15 cellular contexts compared by ENCODE assay signal in genomic region chr19:47023448-47023794, GRCh38. TPM values are rescaled to one million over a fixed set of nuclear protein-coding genes. Genes with fewer than 3 reads are reported as not detected.
DNase-seq lines count a peak whose midpoint lies in the region; ATAC-seq and TF ChIP-seq lines count a peak whose summit lies in the region.
"Had no signal": no experiment of that assay in that cellular context is flagged by ENCODE, and none has a peak within 500 bp of the region (broad histone marks: within the 10 kb centered on the region; RNA-seq: fewer than 3 reads in every experiment).

No MANE protein-coding gene starts in this region.

- H2AK5ac ChIP-seq in H9 (ENCODE audit: insufficient read length, low read length) (no peak overlapping the region), trophoblast cell (ENCODE audit: low read length) (no peak overlapping the region)

- H3K4me2 ChIP-seq in H9 (ENCODE audit: insufficient read depth, insufficient read length, low read length) (peak overlapping the region; percentile 61), trophoblast cell (ENCODE audit: low read length) (no peak overlapping the region)

- H2AFZ ChIP-seq in H9 (ENCODE audit: low read length) (no peak overlapping the region), trophoblast cell (ENCODE audit: insufficient read depth, low read length, poor library complexity) (no peak overlapping the region)

- no peaks in the 10 kb centered on the region for H4K20me1 ChIP-seq in H9 (ENCODE audit: control insufficient read depth, insufficient read depth, insufficient read length)

- H3K4me1 ChIP-seq in H9 (ENCODE audit: insufficient read depth, low read length) (0 out of 2 replicates have a peak, but pooled peaks cover 2% of the 10 kb centered on the region), Panc1 (ENCODE audit: control insufficient read depth, insufficient read depth, low read length) (peaks cover 8% of the 10 kb centered on the region), trophoblast cell (ENCODE audit: control insufficient read depth in 1 of 2, insufficient read depth in 2 of 2, low read length in 2 of 2) (peaks cover 5 to 15% of the 10 kb centered on the region in 2 experiments)

- BruUV-seq in Calu3 (replicated peaks; lab: Mats Ljungman, UMichigan) (no TSS peak), Panc1 (replicated peaks; lab: Mats Ljungman, UMichigan) (no TSS peak)

- peak overlapping the region; percentile 39 for H3K4me3 Mint-ChIP-seq in Calu3 (ENCODE audit: low read depth, unreplicated experiment)
- H3K4me3 Mint-ChIP-seq in H9 = peak overlapping the region; percentile 36 to 75
- H3K4me3 Mint-ChIP-seq in chondrocyte (ENCODE audit: unreplicated experiment) = no peak overlapping the region
- H3K4me3 Mint-ChIP-seq: B cell; central memory CD8-positive, alpha-beta T cell had no signal

- intact Hi-C loops in Calu3 (cut with micrococcal nuclease; ENCODE audit: unreplicated experiment) (no loop called here), Panc1 (cut with micrococcal nuclease; ENCODE audit: unreplicated experiment) (no loop called here)

- H2BK5ac ChIP-seq in H9 (ENCODE audit: insufficient read length, low read length) (no peak overlapping the region), trophoblast cell (ENCODE audit: low read depth, low read length, poor library complexity) (no peak overlapping the region)

- ATAC-seq in Panc1 = 0 out of 2 replicates have a peak, but pooled peaks have one; percentile 22
- ATAC-seq: left ventricle myocardium superior had no signal

- H4K91ac ChIP-seq in H9 (ENCODE audit: insufficient read length, low read depth, low read length) = no peak overlapping the region
- H4K91ac ChIP-seq in trophoblast cell (ENCODE audit: low read depth, low read length) = no peak overlapping the region

- H3K36me3 Mint-ChIP-seq in Calu3 (ENCODE audit: insufficient read depth, unreplicated experiment) (peaks cover 19% of the 10 kb centered on the region), H9 (ENCODE audit: insufficient read depth in 1 of 3, low read depth in 3 of 3) (peaks cover 0 to 4% (median 4%) of the 10 kb centered on the region in 3 experiments; a peak in 4 of 7 replicates), chondrocyte (ENCODE audit: low read depth) (peaks cover 2% of the 10 kb centered on the region)

- H3K14ac ChIP-seq in H9 (ENCODE audit: insufficient read depth, low read length) (no peak overlapping the region), trophoblast cell (ENCODE audit: low read length) (no peak overlapping the region)

- no peak overlapping the region for H4K5ac ChIP-seq in H9 (ENCODE audit: insufficient read length, low read depth, low read length)

- H3T11ph ChIP-seq in H9 (ENCODE audit: low read length) = no peak overlapping the region

- no peak overlapping the region for H4K8ac ChIP-seq in H9 (replicated peaks; ENCODE audit: insufficient read length, low read depth, low read length)
- H4K8ac ChIP-seq in trophoblast cell (ENCODE audit: low read depth, low read length) = no peak overlapping the region

- no peaks in the 10 kb centered on the region for H3K79me2 ChIP-seq in H9 (ENCODE audit: insufficient read depth, low read length)
- no peaks in the 10 kb centered on the region for H3K79me2 ChIP-seq in trophoblast cell (ENCODE audit: control insufficient read depth, insufficient read depth, low read length, poor library complexity)

- TF ChIP-seq CTCF in Calu3 (IDR thresholded peaks at IDR 0.05; ENCODE audit: unreplicated experiment) (no peak), H9 (conservative IDR thresholded peaks at IDR 0.05) (no peak), Panc1 (IDR thresholded peaks at IDR 0.05) (no peak), RWPE1 (conservative IDR thresholded peaks at IDR 0.05; ENCODE audit: low read depth) (no peak), chondrocyte (IDR thresholded peaks at IDR 0.05) (no peak)

- DNase-seq in Calu3 (no peak), H9 (no peak), Panc1 (ENCODE audit: low read depth, low spot score) (no peak), RWPE1 (ENCODE audit: low spot score) (no peak), chondrocyte (ENCODE audit: low spot score) (no peak), trophoblast cell (no peak)
- DNase-seq: activated CD4-positive, alpha-beta T cell treated with anti-CD3 and anti-CD28 coated beads for 48 hours; activated effector memory CD4-positive, alpha-beta T cell treated with anti-CD3 and anti-CD28 coated beads, Interleukin-2, amount 50 U/mL, for 16 hours; amygdala; left ventricle myocardium superior had no signal

- H3K18ac ChIP-seq in H9 (ENCODE audit: insufficient read length, low read depth, low read length) (no peak overlapping the region), trophoblast cell (ENCODE audit: low read length) (no peak overlapping the region)

- in situ Hi-C loops in Panc1 (cut with HindIII; ENCODE audit: low pct_unique_long_range_greater_than_20kb, low sequenced_read_pairs) = no loop called here

- H3K9me3 Mint-ChIP-seq in Calu3 (ENCODE audit: low read depth, unreplicated experiment) = no peaks in the 10 kb centered on the region
- no peaks in the 10 kb centered on the region for H3K9me3 Mint-ChIP-seq in H9
- H3K9me3 Mint-ChIP-seq in chondrocyte (ENCODE audit: low read depth) = no peaks in the 10 kb centered on the region
- H3K9me3 Mint-ChIP-seq: central memory CD8-positive, alpha-beta T cell had no signal

- no peak overlapping the region for H3K56ac ChIP-seq in H9 (ENCODE audit: insufficient read length, low read depth, low read length)

- no peaks in the 10 kb centered on the region for H3K4me1 Mint-ChIP-seq in Calu3 (ENCODE audit: low read depth, unreplicated experiment)
- peaks cover 18 to 27% of the 10 kb centered on the region in 2 experiments for H3K4me1 Mint-ChIP-seq in H9
- peaks cover 8% of the 10 kb centered on the region for H3K4me1 Mint-ChIP-seq in chondrocyte (ENCODE audit: low read depth)

- no peak overlapping the region for H4K12ac ChIP-seq in trophoblast cell (ENCODE audit: low read depth, low read length)

- H3K36me3 ChIP-seq in Panc1 (ENCODE audit: control insufficient read depth, insufficient read depth, low read length) (no peaks in the 10 kb centered on the region), trophoblast cell (ENCODE audit: control insufficient read depth in 1 of 2, insufficient read depth in 2 of 2, low read length in 2 of 2) (no peaks in the 10 kb centered on the region)

- peaks cover 21% of the 10 kb centered on the region for H3K23me2 ChIP-seq in H9 (ENCODE audit: insufficient read length, low read depth, low read length, poor library complexity, severe bottlenecking)

- H3K27ac Mint-ChIP-seq in Calu3 (ENCODE audit: unreplicated experiment) (no peak overlapping the region), H9 (no peak overlapping the region), chondrocyte (ENCODE audit: unreplicated experiment) (no peak overlapping the region)
- H3K27ac Mint-ChIP-seq: B cell, IgD-negative memory B cell had no signal

- CTCF ChIA-PET in Calu3 (lab: Charles Lee) = interaction anchor here (1.4 kb wide), 1 partner anchor 11 kb away, joined by 7 read pairs; no protein-coding TSS in a partner anchor
- CTCF ChIA-PET in Panc1 (lab: Charles Lee) = no interaction called here
- CTCF ChIA-PET in RWPE1 (lab: Yijun Ruan, JAX) = interaction anchor here (0.6 to 4.2 kb wide), 4 partner anchors 8 to 224 kb away, joined by 3 to 16 read pairs (median 3); no protein-coding TSS in a partner anchor

- H3K9ac ChIP-seq in H9 (ENCODE audit: extremely low read depth, insufficient read length, low read length) = no peak overlapping the region
- no peak overlapping the region for H3K9ac ChIP-seq in trophoblast cell (ENCODE audit: low read length)

- H2BK12ac ChIP-seq in H9 (ENCODE audit: insufficient read length, low read depth, low read length) (no peak overlapping the region), trophoblast cell (ENCODE audit: low read length) (no peak overlapping the region)

- POLR2A ChIA-PET in Panc1 (lab: Charles Lee) (interaction anchor here (0.6 kb wide), 1 partner anchor 10 kb away, joined by 3 read pairs; no protein-coding TSS in a partner anchor), RWPE1 (lab: Yijun Ruan, JAX; ENCODE audit: low non-redundant PET) (no interaction called here)

- H3K9me3 ChIP-seq in H9 (ENCODE audit: control insufficient read depth, low read depth, low read length) (no peaks in the 10 kb centered on the region), Panc1 (ENCODE audit: control insufficient read depth, insufficient read depth, low read depth, low read length) (no peaks in the 10 kb centered on the region), iPS-18c (ENCODE audit: control insufficient read depth, insufficient read depth, low read length) (peaks cover 2% of the 10 kb centered on the region), trophoblast cell (ENCODE audit: insufficient read depth, low read depth, low read length) (peaks cover 3% of the 10 kb centered on the region)

- H3K4me3 ChIP-seq in Panc1 (ENCODE audit: low read depth in 2 of 2, low read length in 2 of 2) (peak overlapping the region in 1 of 2 experiments; percentile 26; a peak in 1 of 4 replicates), iPS-18c (ENCODE audit: insufficient read depth, low read depth, low read length) (peak overlapping the region; percentile 44), trophoblast cell (ENCODE audit: low read depth, low read length) (no peak overlapping the region)
- H3K4me3 ChIP-seq: skin epidermis had no signal

- no peak overlapping the region for H2BK15ac ChIP-seq in H9 (ENCODE audit: low read depth, low read length)

- no peak overlapping the region for H3K4ac ChIP-seq in H9 (ENCODE audit: low read depth, low read length)
- no peak overlapping the region for H3K4ac ChIP-seq in trophoblast cell (ENCODE audit: low read depth, low read length)

- H3K27me3 ChIP-seq in H9 (ENCODE audit: insufficient read depth, low read length) (peaks cover 42% of the 10 kb centered on the region), Panc1 (ENCODE audit: control insufficient read depth, insufficient read depth, low read length) (no peaks in the 10 kb centered on the region), trophoblast cell (ENCODE audit: insufficient read depth, low read length) (peaks cover 46% of the 10 kb centered on the region)

- H3K27me3 Mint-ChIP-seq in Calu3 (ENCODE audit: unreplicated experiment) (peaks cover 87% of the 10 kb centered on the region), H9 (ENCODE audit: low read depth) (peaks cover 90% of the 10 kb centered on the region), chondrocyte (ENCODE audit: low read depth) (peaks cover 29% of the 10 kb centered on the region)

- H3K23ac ChIP-seq in H9 (ENCODE audit: insufficient read length, low read depth, low read length) = no peak overlapping the region
- no peak overlapping the region for H3K23ac ChIP-seq in trophoblast cell (ENCODE audit: low read length)

- H2BK120ac ChIP-seq in H9 (ENCODE audit: low read depth, low read length, poor library complexity, severe bottlenecking) (no peak overlapping the region), trophoblast cell (ENCODE audit: insufficient read depth, low read length, poor library complexity) (no peak overlapping the region)

- no peak overlapping the region for H3K27ac ChIP-seq in H9 (ENCODE audit: insufficient read length, low read depth, low read length)
- no peak overlapping the region for H3K27ac ChIP-seq in Panc1 (ENCODE audit: low read length)
- H3K27ac ChIP-seq in RWPE1 = no peak overlapping the region
- no peak overlapping the region for H3K27ac ChIP-seq in trophoblast cell (ENCODE audit: low read depth, low read length)
- H3K27ac ChIP-seq: skin epidermis had no signal

- no peaks in the 10 kb centered on the region for H3K79me1 ChIP-seq in H9 (ENCODE audit: insufficient read depth, low read depth, low read length, poor library complexity, severe bottlenecking)
- H3K79me1 ChIP-seq in trophoblast cell (ENCODE audit: low read length) = no peaks in the 10 kb centered on the region

- no CpG with 5 or more reads among the region's 7 CpGs for WGBS in H9 (ENCODE audit: extremely low coverage, insufficient read length, low lambda C conversion rate)
- no CpG with 5 or more reads among the region's 7 CpGs for WGBS in trophoblast cell (ENCODE audit: extremely low coverage, insufficient coverage, insufficient read length)

- no peak overlapping the region for H2BK20ac ChIP-seq in H9 (ENCODE audit: low read depth, low read length, poor library complexity, severe bottlenecking)

RNA-seq across cellular contexts. Expression of gene NPAS1, which starts 3.8 kb away (rescaled TPM):
- total RNA-seq in Calu3 (2022) = 1.2 and 2.9 TPM in 2 replicates
- 17.8 and 20.0 TPM in 2 replicates for total RNA-seq in H9 (2021)
- 3.6 TPM for total RNA-seq in Panc1 (2021; ENCODE audit: unreplicated experiment)
- polyA plus RNA-seq in Panc1 (2012; ENCODE audit: insufficient read length) = 3.2 TPM
- 1.0 to 1.8 TPM (median 1.7 TPM) in 3 replicates for total RNA-seq in chondrocyte
- polyA plus RNA-seq in trophoblast cell (2013) = 0.43 and 0.53 TPM in 2 replicates

RNA-seq across cellular contexts. Expression of gene TMEM160, which starts 25.0 kb away (rescaled TPM):
- 55.7 and 61.5 TPM in 2 replicates for total RNA-seq in Calu3 (2022)
- 65.1 and 66.9 TPM in 2 replicates for total RNA-seq in H9 (2021)
- 41.8 TPM for total RNA-seq in Panc1 (2021; ENCODE audit: unreplicated experiment)
- 49.5 TPM for polyA plus RNA-seq in Panc1 (2012; ENCODE audit: insufficient read length)
- 35.8 to 37.6 TPM (median 37.3 TPM) in 3 replicates for total RNA-seq in chondrocyte
- polyA plus RNA-seq in trophoblast cell (2013) = 32.3 and 35.7 TPM in 2 replicates
